8 cellular contexts compared by ENCODE assay signal in genomic region chr22:42343551-42344081, GRCh38.
DNase-seq lines count a peak whose midpoint lies in the region; ATAC-seq, FAIRE-seq and TF ChIP-seq lines count a peak whose summit lies in the region.

No MANE protein-coding gene starts in this region.

- no peak overlapping the region for H3K27ac ChIP-seq in CD4-positive, alpha-beta T cell (ENCODE audit: low read depth, low read length)
- H3K27ac ChIP-seq in mammary epithelial cell (ENCODE audit: insufficient read depth, low read depth, low read length) (no peak overlapping the region), neural cell (ENCODE audit: low read length) (peak overlapping the region; percentile 81)

- in situ Hi-C loops in mammary epithelial cell (cut with MboI; ENCODE audit: low sequenced_read_pairs in 2 of 2): no loop called here

- H3K4me3 ChIP-seq in mammary epithelial cell (replicated peaks in 1 of 3; ENCODE audit: insufficient read depth in 1 of 3, low read depth in 2 of 3, low read length in 3 of 3): peak overlapping the region in 1 of 3 experiments; percentile 38
- peak overlapping the region; percentile 41 for H3K4me3 ChIP-seq in neural cell (ENCODE audit: low read length)

- ATAC-seq in CD4-positive, alpha-beta T cell (ENCODE audit: poor library complexity): peak; percentile 79
- ATAC-seq in HG02870 (IDR thresholded peaks at IDR 0.05; ENCODE audit: unreplicated experiment): no peak
- no peak for ATAC-seq in sciatic nerve
- no peak for ATAC-seq in HG03139 (IDR thresholded peaks at IDR 0.05; ENCODE audit: unreplicated experiment)
- no peak for ATAC-seq in GM18873 (IDR thresholded peaks at IDR 0.05; ENCODE audit: low FRiP score, unreplicated experiment)

- POLR2A ChIA-PET in CD4-positive, alpha-beta T cell (lab: Charles Lee): no interaction called here

- peaks cover 23% of the 10 kb centered on the region for H3K4me1 Mint-ChIP-seq in CD4-positive, alpha-beta T cell (ENCODE audit: low read depth)

- CTCF ChIA-PET in CD4-positive, alpha-beta T cell (lab: Charles Lee): no interaction called here
- CTCF ChIA-PET in mammary epithelial cell (lab: Charles Lee; ENCODE audit: low non-redundant PET): no interaction called here

- no peaks in the 10 kb centered on the region for H3K36me3 Mint-ChIP-seq in CD4-positive, alpha-beta T cell (ENCODE audit: low read depth)

- H3K9me3 ChIP-seq in CD4-positive, alpha-beta T cell (ENCODE audit: control insufficient read depth, low read length): no peaks in the 10 kb centered on the region
- H3K9me3 ChIP-seq in mammary epithelial cell (replicated peaks; ENCODE audit: insufficient read depth, low read length) (no peaks in the 10 kb centered on the region), neural cell (ENCODE audit: low read length) (no peaks in the 10 kb centered on the region)

- intact Hi-C loops in CD4-positive, alpha-beta T cell (cut with DNase I, micrococcal nuclease): loop anchor here in 1 of 2 experiments (5.0 kb wide), 1 partner anchor 71 kb away; the partner anchor contains the start of gene TCF20
- intact Hi-C loops in mammary epithelial cell (cut with micrococcal nuclease): no loop called here
- intact Hi-C loops in sciatic nerve (cut with DNase I): no loop called here

- no peaks in the 10 kb centered on the region for H3K27me3 ChIP-seq in CD4-positive, alpha-beta T cell (ENCODE audit: control insufficient read depth, insufficient read depth, low read length)
- no peaks in the 10 kb centered on the region for H3K27me3 ChIP-seq in mammary epithelial cell (ENCODE audit: insufficient read depth, low read length)
- no peaks in the 10 kb centered on the region for H3K27me3 ChIP-seq in neural cell (ENCODE audit: insufficient read depth, low read depth, low read length)

- no peak overlapping the region for H3K4me3 Mint-ChIP-seq in CD4-positive, alpha-beta T cell

- H3K36me3 ChIP-seq in mammary epithelial cell (ENCODE audit: insufficient read depth, low read length): no peaks in the 10 kb centered on the region
- no peaks in the 10 kb centered on the region for H3K36me3 ChIP-seq in neural cell (ENCODE audit: insufficient read depth, low read length)

- H3K4me2 ChIP-seq in mammary epithelial cell (ENCODE audit: insufficient read depth, low read depth, low read length) (peak overlapping the region; percentile 28), neural cell (ENCODE audit: low read length) (no peak overlapping the region)

- H3K9ac ChIP-seq in mammary epithelial cell (ENCODE audit: insufficient read depth, low read length): no peak overlapping the region
- H3K9ac ChIP-seq in neural cell (ENCODE audit: low read length): peak overlapping the region; percentile 66

- dilution Hi-C loops in mammary epithelial cell (cut with HindIII; ENCODE audit: low sequenced_read_pairs): no loop called here

- H3K9me3 Mint-ChIP-seq in CD4-positive, alpha-beta T cell: no peaks in the 10 kb centered on the region

- no CpG with 5 or more reads among the region's 93 CpGs for WGBS in mammary epithelial cell (ENCODE audit: low coverage, missing lambda C conversion rate)

- no TSS peak for BruUV-seq in mammary epithelial cell (replicated peaks; lab: Mats Ljungman, UMichigan)

- H4K20me1 ChIP-seq in mammary epithelial cell (ENCODE audit: insufficient read depth, low read length) (no peaks in the 10 kb centered on the region), neural cell (ENCODE audit: insufficient read depth) (no peaks in the 10 kb centered on the region)

- H3K27ac Mint-ChIP-seq in CD4-positive, alpha-beta T cell: no peak overlapping the region

- FAIRE-seq in HTR-8/SVneo (lab: Jason Lieb, UNC): no peak

- no peak for TF ChIP-seq RAD21 in neural cell (conservative IDR thresholded peaks at IDR 0.05)

- no peaks in the 10 kb centered on the region for H3K9me2 ChIP-seq in neural cell (ENCODE audit: insufficient read depth, low read length)

- H3K27me3 Mint-ChIP-seq in CD4-positive, alpha-beta T cell: no peaks in the 10 kb centered on the region

- DNase-seq in CD4-positive, alpha-beta T cell: peak in 3 of 10 experiments; percentile 11 to 36 (median 22)
- peak; percentile 41 for DNase-seq in HTR-8/SVneo (ENCODE audit: insufficient read length, low spot score)
- no peak for DNase-seq in mammary epithelial cell
- DNase-seq in sciatic nerve (ENCODE audit: low spot score): no peak

- TF ChIP-seq EP300 in neural cell (conservative IDR thresholded peaks at IDR 0.05; ENCODE audit: poor library complexity, severe bottlenecking): no peak

- H3K4me1 ChIP-seq in mammary epithelial cell (ENCODE audit: insufficient read depth, low read length): peaks cover 5% of the 10 kb centered on the region

- peaks cover 5% of the 10 kb centered on the region for H3F3A ChIP-seq in neural cell (ENCODE audit: insufficient read depth, low read length, poor library complexity, severe bottlenecking)

- no peak for TF ChIP-seq CTCF in CD4-positive, alpha-beta T cell (IDR thresholded peaks at IDR 0.05)
- no peak for TF ChIP-seq CTCF in mammary epithelial cell (conservative IDR thresholded peaks at IDR 0.05 in 1 of 2, IDR thresholded peaks at IDR 0.05 in 1 of 2; ENCODE audit: extremely low read depth in 1 of 2, insufficient read depth in 1 of 2, low read depth in 1 of 2, low read length in 2 of 2)
- TF ChIP-seq CTCF in neural cell (IDR thresholded peaks at IDR 0.05; ENCODE audit: poor library complexity, severe bottlenecking): no peak

- H2AFZ ChIP-seq in mammary epithelial cell (ENCODE audit: low read depth, low read length) (no peak overlapping the region), neural cell (ENCODE audit: low read depth, low read length) (no peak overlapping the region)

- H3K79me2 ChIP-seq in mammary epithelial cell (ENCODE audit: insufficient read depth, low read length) (no peaks in the 10 kb centered on the region), neural cell (replicated peaks; ENCODE audit: insufficient read depth, low read length) (peaks cover 30% of the 10 kb centered on the region)

TF ChIP-seq in neural cell, 6 proteins besides CTCF, POLR2A, EP300 and RAD21:
- TF ChIP-seq REST (IDR thresholded peaks at IDR 0.05; ENCODE audit: borderline replicate concordance) (no peak), POLR2AphosphoS5 (IDR thresholded peaks at IDR 0.05) (peak; percentile 67)
